In the genomic region with DNA sequence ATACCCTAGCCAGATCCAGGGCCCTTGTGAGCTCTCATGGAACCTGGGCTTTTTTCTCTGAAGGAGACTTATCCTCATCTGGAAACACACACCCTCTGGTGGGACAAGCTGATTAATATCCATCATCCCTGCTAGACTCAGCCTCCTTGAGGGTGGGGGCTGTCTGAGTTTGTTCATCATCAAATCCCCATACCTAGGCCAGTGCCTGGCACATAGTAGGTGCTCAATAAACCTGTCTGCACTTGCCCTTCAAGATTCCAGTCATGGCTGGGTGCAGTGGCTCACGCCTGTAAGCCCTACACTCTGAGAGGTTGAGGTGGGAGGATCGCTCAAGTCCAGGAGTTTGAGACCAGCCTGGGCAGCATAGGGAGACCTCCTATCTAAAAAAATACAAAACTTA, we compare ENCODE assay signal across 20 cellular contexts. TPM values are rescaled to one million over a fixed set of nuclear protein-coding genes. Genes with fewer than 3 reads are reported as not detected.
DNase-seq lines count a peak whose midpoint lies in the region; ATAC-seq and TF ChIP-seq lines count a peak whose summit lies in the region.
"Had no signal": no experiment of that assay in that cellular context is flagged by ENCODE, and none has a peak within 500 bp of the region (broad histone marks: within the 10 kb centered on the region; RNA-seq: fewer than 3 reads in every experiment).

No MANE protein-coding gene starts in this region.

- H4K20me1 ChIP-seq in BLaER1, result no peaks in the 10 kb centered on the region

- no peak overlapping the region for H3K9ac ChIP-seq in BLaER1
- H3K9ac ChIP-seq in colonic mucosa (ENCODE audit: low read depth in 2 of 2, low read length in 2 of 2), result no peak overlapping the region

- no peak for ATAC-seq in CD4-positive, CD25-positive, alpha-beta regulatory T cell (ENCODE audit: low read depth in 2 of 2)
- ATAC-seq in activated T-helper 17 cell treated with anti-CD3 and anti-CD28 coated beads, Interleukin-2, amount 50 U/mL, for 72 hours (replicated peaks), result no peak
- no peak for ATAC-seq in naive thymus-derived CD8-positive, alpha-beta T cell
- ATAC-seq in HG03045 (IDR thresholded peaks at IDR 0.05; ENCODE audit: unreplicated experiment), result no peak
- ATAC-seq: gastrocnemius medialis; psoas muscle; stimulated activated effector memory CD8-positive, alpha-beta T cell treated with anti-CD3 and anti-CD28 coated beads, Interleukin-12 subunit alpha, Interleukin-12 subunit beta, amount 100 ng/mL, for 72 hours had no signal

- no peak overlapping the region for H3K4me3 Mint-ChIP-seq in CD4-positive, CD25-positive, alpha-beta regulatory T cell
- no peak overlapping the region for H3K4me3 Mint-ChIP-seq in activated T-helper 17 cell treated with anti-CD3 and anti-CD28 coated beads, Interleukin-2, amount 50 U/mL, for 72 hours
- no peak overlapping the region for H3K4me3 Mint-ChIP-seq in naive thymus-derived CD8-positive, alpha-beta T cell
- H3K4me3 Mint-ChIP-seq: stimulated activated effector memory CD8-positive, alpha-beta T cell treated with anti-CD3 and anti-CD28 coated beads, Interleukin-12 subunit alpha, Interleukin-12 subunit beta, amount 100 ng/mL, for 72 hours had no signal

- no peaks in the 10 kb centered on the region for H3K27me3 Mint-ChIP-seq in CD4-positive, CD25-positive, alpha-beta regulatory T cell
- H3K27me3 Mint-ChIP-seq in activated T-helper 17 cell treated with anti-CD3 and anti-CD28 coated beads, Interleukin-2, amount 50 U/mL, for 72 hours, result no peaks in the 10 kb centered on the region
- no peaks in the 10 kb centered on the region for H3K27me3 Mint-ChIP-seq in naive thymus-derived CD8-positive, alpha-beta T cell

- H3K4me1 Mint-ChIP-seq in CD4-positive, CD25-positive, alpha-beta regulatory T cell, result peaks cover 7 to 14% (median 11%) of the 10 kb centered on the region in 4 donors
- H3K4me1 Mint-ChIP-seq in activated T-helper 17 cell treated with anti-CD3 and anti-CD28 coated beads, Interleukin-2, amount 50 U/mL, for 72 hours, result peaks cover 8% of the 10 kb centered on the region
- peaks cover 9 to 22% (median 14%) of the 10 kb centered on the region in 4 donors for H3K4me1 Mint-ChIP-seq in naive thymus-derived CD8-positive, alpha-beta T cell

- H3K36me3 ChIP-seq in BLaER1 (peaks cover 13% of the 10 kb centered on the region; the same call in 1 of the 2 replicates), breast epithelium (no peaks in the 10 kb centered on the region), colonic mucosa (no peaks in the 10 kb centered on the region)
- peaks cover 52% of the 10 kb centered on the region for H3K36me3 ChIP-seq in CD4-positive, CD25-positive, alpha-beta regulatory T cell (ENCODE audit: control insufficient read depth, insufficient read depth, low read length)
- H3K36me3 ChIP-seq: gastrocnemius medialis, thoracic aorta had no signal

- H3K9me3 Mint-ChIP-seq in CD4-positive, CD25-positive, alpha-beta regulatory T cell, result peaks cover 0 to 2% (median 0%) of the 10 kb centered on the region in 7 donors
- H3K9me3 Mint-ChIP-seq in activated T-helper 17 cell treated with anti-CD3 and anti-CD28 coated beads, Interleukin-2, amount 50 U/mL, for 72 hours, result no peaks in the 10 kb centered on the region
- H3K9me3 Mint-ChIP-seq in naive thymus-derived CD8-positive, alpha-beta T cell, result peaks cover 0 to under 1% (median 0%) of the 10 kb centered on the region in 9 donors
- H3K9me3 Mint-ChIP-seq: stimulated activated effector memory CD8-positive, alpha-beta T cell treated with anti-CD3 and anti-CD28 coated beads, Interleukin-12 subunit alpha, Interleukin-12 subunit beta, amount 100 ng/mL, for 72 hours had no signal

- peak overlapping the region; percentile 41 for H3K4me2 ChIP-seq in BLaER1

- H3K4me3 ChIP-seq in BLaER1 (no peak overlapping the region), breast epithelium (no peak overlapping the region), colonic mucosa (no peak overlapping the region)
- no peak overlapping the region for H3K4me3 ChIP-seq in CD4-positive, CD25-positive, alpha-beta regulatory T cell (ENCODE audit: low read depth, low read length)
- H3K4me3 ChIP-seq: gastrocnemius medialis, psoas muscle, SK-N-MC, thoracic aorta had no signal

- H3K27me3 ChIP-seq in BLaER1 (no peaks in the 10 kb centered on the region), breast epithelium (no peaks in the 10 kb centered on the region), colonic mucosa (no peaks in the 10 kb centered on the region)
- H3K27me3 ChIP-seq in CD4-positive, CD25-positive, alpha-beta regulatory T cell (ENCODE audit: control insufficient read depth, insufficient read depth, low read length), result no peaks in the 10 kb centered on the region

- peaks cover 31% of the 10 kb centered on the region for H3K36me3 Mint-ChIP-seq in CD4-positive, CD25-positive, alpha-beta regulatory T cell
- H3K36me3 Mint-ChIP-seq in activated T-helper 17 cell treated with anti-CD3 and anti-CD28 coated beads, Interleukin-2, amount 50 U/mL, for 72 hours (ENCODE audit: low read depth), result peaks cover 53% of the 10 kb centered on the region
- peaks cover 2 to 51% (median 15%) of the 10 kb centered on the region in 3 donors for H3K36me3 Mint-ChIP-seq in naive thymus-derived CD8-positive, alpha-beta T cell

- peak overlapping the region in 2 of 3 donors; percentile 26 to 69 for H3K27ac Mint-ChIP-seq in CD4-positive, CD25-positive, alpha-beta regulatory T cell
- peak overlapping the region; percentile 69 for H3K27ac Mint-ChIP-seq in activated T-helper 17 cell treated with anti-CD3 and anti-CD28 coated beads, Interleukin-2, amount 50 U/mL, for 72 hours
- peak overlapping the region in 6 of 10 donors; percentile 9 to 80 (median 61) for H3K27ac Mint-ChIP-seq in naive thymus-derived CD8-positive, alpha-beta T cell
- H3K27ac Mint-ChIP-seq: stimulated activated effector memory CD8-positive, alpha-beta T cell treated with anti-CD3 and anti-CD28 coated beads, Interleukin-12 subunit alpha, Interleukin-12 subunit beta, amount 100 ng/mL, for 72 hours had no signal

- TF ChIP-seq CTCF in breast epithelium (IDR thresholded peaks at IDR 0.05) (no peak), colonic mucosa (IDR thresholded peaks at IDR 0.05) (no peak)

- H3K27ac ChIP-seq in BLaER1 (no peak overlapping the region), breast epithelium (no peak overlapping the region), colonic mucosa (no peak overlapping the region)
- no peak overlapping the region for H3K27ac ChIP-seq in CD4-positive, CD25-positive, alpha-beta regulatory T cell (ENCODE audit: insufficient read depth, low read length, poor library complexity, severe bottlenecking)
- H3K27ac ChIP-seq: gastrocnemius medialis, psoas muscle, SK-N-MC, thoracic aorta had no signal

- DNase-seq in CD4-positive, CD25-positive, alpha-beta regulatory T cell, result no peak
- DNase-seq in naive thymus-derived CD8-positive, alpha-beta T cell, result no peak
- DNase-seq in breast epithelium (ENCODE audit: low spot score in 2 of 2), result no peak
- DNase-seq in colonic mucosa, result no peak
- DNase-seq: caudate nucleus; COR-L47; gastrocnemius medialis; hypothalamus; NCI-H146; NCI-H2171; NCI-H69; RPMI8226; stimulated activated CD4-positive, alpha-beta T cell treated with anti-CD3 and anti-CD28 coated beads, Interleukin-1b, Interleukin-23, amount 100 ng/mL, for 48 hours had no signal

- H3K9me3 ChIP-seq in BLaER1 (no peaks in the 10 kb centered on the region), breast epithelium (no peaks in the 10 kb centered on the region), colonic mucosa (no peaks in the 10 kb centered on the region)
- no peaks in the 10 kb centered on the region for H3K9me3 ChIP-seq in CD4-positive, CD25-positive, alpha-beta regulatory T cell (ENCODE audit: control insufficient read depth in 2 of 2, low read length in 2 of 2)
- H3K9me3 ChIP-seq: gastrocnemius medialis, psoas muscle, thoracic aorta had no signal

- TF ChIP-seq POLR2A in breast epithelium (IDR thresholded peaks at IDR 0.05), result no peak

- H3K4me1 ChIP-seq in BLaER1 (peaks cover 47% of the 10 kb centered on the region), breast epithelium (no peaks in the 10 kb centered on the region), colonic mucosa (peaks cover 3% of the 10 kb centered on the region)
- no peaks in the 10 kb centered on the region for H3K4me1 ChIP-seq in CD4-positive, CD25-positive, alpha-beta regulatory T cell (ENCODE audit: control insufficient read depth, insufficient read depth, low read length, poor library complexity, severe bottlenecking)
- H3K4me1 ChIP-seq: gastrocnemius medialis, psoas muscle had no signal

- intact Hi-C loops in breast epithelium (cut with DNase I; ENCODE audit: low total_unique reads), result no loop called here
- intact Hi-C loops in colonic mucosa (cut with DNase I), result no loop called here

- POLR2A ChIA-PET in naive thymus-derived CD8-positive, alpha-beta T cell (lab: Charles Lee), result interaction anchor here (1.1 to 1.2 kb wide), 3 partner anchors 9 to 50 kb away, joined by 3 to 5 read pairs (median 4); no protein-coding TSS in a partner anchor

RNA-seq across cellular contexts. Expression of a gene that starts 54.6 kb away (rescaled TPM):
- total RNA-seq in CD4-positive, CD25-positive, alpha-beta regulatory T cell, result 353 TPM
- 100 to 1,000 TPM; 450 to 761 (median 584) TPM for polyA plus RNA-seq in CD4-positive, CD25-positive, alpha-beta regulatory T cell
- total RNA-seq in activated T-helper 17 cell treated with anti-CD3 and anti-CD28 coated beads, Interleukin-2, amount 50 U/mL, for 72 hours, result 100 to 1,000 TPM; 250 to 505 TPM
- total RNA-seq in naive thymus-derived CD8-positive, alpha-beta T cell, result 100 to 1,000 TPM in 1 of 2 experiments, 10 to 100 TPM in 1; 99.1 to 101 TPM
- 100 to 1,000 TPM; 341 to 512 (median 425) TPM for polyA plus RNA-seq in naive thymus-derived CD8-positive, alpha-beta T cell
- total RNA-seq in breast epithelium (10 to 100 TPM; 22.0 to 49.2 (median 44.6) TPM), colonic mucosa (100 to 1,000 TPM in 1 of 2 donors, 10 to 100 TPM in 1; 79.1 to 138 TPM)

RNA-seq across cellular contexts. Expression of a gene that starts 58.9 kb away (rescaled TPM):
- 11.9 TPM for total RNA-seq in CD4-positive, CD25-positive, alpha-beta regulatory T cell
- 1 to 10 TPM; 5.8 to 9.1 (median 7.5) TPM for polyA plus RNA-seq in CD4-positive, CD25-positive, alpha-beta regulatory T cell
- 10 to 100 TPM; 18.5 to 28.5 TPM for total RNA-seq in activated T-helper 17 cell treated with anti-CD3 and anti-CD28 coated beads, Interleukin-2, amount 50 U/mL, for 72 hours
- 1 to 10 TPM; 7.1 to 8.9 TPM for total RNA-seq in naive thymus-derived CD8-positive, alpha-beta T cell
- 1 to 10 TPM; 3.7 to 6.7 (median 4.6) TPM for polyA plus RNA-seq in naive thymus-derived CD8-positive, alpha-beta T cell
- total RNA-seq in breast epithelium (10 to 100 TPM in 2 of 3 donors, 1 to 10 TPM in 1; 8.8 to 38.1 (median 17.4) TPM), colonic mucosa (10 to 100 TPM; 17.0 to 23.4 TPM)
